Comparison of ENCODE assay signal across 18 cellular contexts in genomic region chr2:230879271-230879882, GRCh38. TPM values are rescaled to one million over a fixed set of nuclear protein-coding genes. Genes with fewer than 3 reads are reported as not detected.
DNase-seq lines count a peak whose midpoint lies in the region; ATAC-seq, FAIRE-seq and TF ChIP-seq lines count a peak whose summit lies in the region.
"Had no signal": no experiment of that assay in that cellular context is flagged by ENCODE, and none has a peak within 500 bp of the region (broad histone marks: within the 10 kb centered on the region; RNA-seq: fewer than 3 reads in every experiment).

No MANE protein-coding gene starts in this region.

- peaks cover 15% of the 10 kb centered on the region for H3K36me3 Mint-ChIP-seq in activated CD8-positive, alpha-beta memory T cell treated with anti-CD3 and anti-CD28 coated beads, Interleukin-2, amount 10 ng/mL, durations not matched to agents 7 days and 5 days

- TF ChIP-seq RAD21 in H1 (IDR thresholded peaks at IDR 0.05 in 1 of 2, conservative IDR thresholded peaks at IDR 0.05 in 1 of 2; ENCODE audit: low read depth in 2 of 2, low read length in 2 of 2) = no peak

- no peak overlapping the region for H3K27ac Mint-ChIP-seq in activated CD8-positive, alpha-beta memory T cell treated with anti-CD3 and anti-CD28 coated beads, Interleukin-2, amount 10 ng/mL, durations not matched to agents 7 days and 5 days

- H3K4me3 Mint-ChIP-seq in activated CD8-positive, alpha-beta memory T cell treated with anti-CD3 and anti-CD28 coated beads, Interleukin-2, amount 10 ng/mL, durations not matched to agents 7 days and 5 days = no peak overlapping the region
- H3K4me3 Mint-ChIP-seq: stimulated activated naive B cell treated with anti-CD40 and anti-IgM and Interleukin-4, amounts not matched to agents 10 μg/mL and 1 μg/mL and 100 μg/mL, for 72 hours had no signal

- H3K36me3 ChIP-seq in H1 (ENCODE audit: control insufficient read depth in 2 of 4, insufficient read depth in 4 of 4, low read length in 3 of 4) (peaks cover 16 to 54% (median 41%) of the 10 kb centered on the region in 4 experiments), breast epithelium (no peaks in the 10 kb centered on the region)

- no peaks in the 10 kb centered on the region; the same call in 1 of the 2 replicates for H3K23me2 ChIP-seq in H1 (ENCODE audit: low read depth, low read length)

- no peak overlapping the region for H3K23ac ChIP-seq in H1 (ENCODE audit: insufficient read length)

- intact Hi-C loops in sciatic nerve (cut with DNase I) = no loop called here
- intact Hi-C loops in breast epithelium (cut with DNase I; ENCODE audit: low total_unique reads) = no loop called here

- no peak overlapping the region for H3K56ac ChIP-seq in H1 (replicated peaks; ENCODE audit: insufficient read length, low read depth, low read length)

- H3K4me1 ChIP-seq in H1 (replicated peaks in 1 of 4; ENCODE audit: control insufficient read depth in 3 of 4, insufficient read depth in 4 of 4, low read length in 3 of 4) (no peaks in the 10 kb centered on the region), breast epithelium (no peaks in the 10 kb centered on the region)
- H3K4me1 ChIP-seq: foreskin keratinocyte, vagina had no signal

- no peak overlapping the region for H4K5ac ChIP-seq in H1 (ENCODE audit: insufficient read length, low read depth, low read length)

- no peaks in the 10 kb centered on the region for H3K9me3 Mint-ChIP-seq in activated CD8-positive, alpha-beta memory T cell treated with anti-CD3 and anti-CD28 coated beads, Interleukin-2, amount 10 ng/mL, durations not matched to agents 7 days and 5 days (ENCODE audit: low read depth)
- H3K9me3 Mint-ChIP-seq: stimulated activated naive B cell treated with anti-CD40 and anti-IgM and Interleukin-4, amounts not matched to agents 10 μg/mL and 1 μg/mL and 100 μg/mL, for 72 hours had no signal

- H3K9ac ChIP-seq in H1 (replicated peaks in 1 of 4; ENCODE audit: extremely low read depth in 1 of 4, low read depth in 3 of 4, low read length in 3 of 4) = no peak overlapping the region
- H3K9ac ChIP-seq: KMS-11 had no signal

- no peak overlapping the region for H2BK15ac ChIP-seq in H1 (ENCODE audit: low read length)

- H4K8ac ChIP-seq in H1 (ENCODE audit: extremely low read depth, insufficient read depth, low read length) = no peak overlapping the region; the same call in 1 of the 2 replicates

- peaks cover 32% of the 10 kb centered on the region for H3K27me3 Mint-ChIP-seq in activated CD8-positive, alpha-beta memory T cell treated with anti-CD3 and anti-CD28 coated beads, Interleukin-2, amount 10 ng/mL, durations not matched to agents 7 days and 5 days
- H3K27me3 Mint-ChIP-seq: stimulated activated naive B cell treated with anti-CD40 and anti-IgM and Interleukin-4, amounts not matched to agents 10 μg/mL and 1 μg/mL and 100 μg/mL, for 72 hours had no signal

- H2BK12ac ChIP-seq in H1 (ENCODE audit: low read depth, low read length) = no peak overlapping the region

- H3K27ac ChIP-seq in H1 (ENCODE audit: low read depth, low read length) (no peak overlapping the region), breast epithelium (no peak overlapping the region)
- H3K27ac ChIP-seq: foreskin keratinocyte, KMS-11, vagina, VCaP had no signal

- H3K4ac ChIP-seq in H1 (replicated peaks; ENCODE audit: insufficient read length, low read depth, low read length) = no peak overlapping the region

- H2AFZ ChIP-seq in H1 (ENCODE audit: low read length) = no peak overlapping the region

- no peak for ATAC-seq in activated CD8-positive, alpha-beta memory T cell treated with anti-CD3 and anti-CD28 coated beads, Interleukin-2, amount 10 ng/mL, durations not matched to agents 7 days and 5 days
- ATAC-seq in sciatic nerve (no peak), GM21737 (IDR thresholded peaks at IDR 0.05; ENCODE audit: unreplicated experiment) (no peak)
- ATAC-seq: foreskin keratinocyte; stimulated activated naive B cell treated with anti-CD40 and anti-IgM and Interleukin-4, amounts not matched to agents 10 μg/mL and 1 μg/mL and 100 μg/mL, for 72 hours had no signal

- H3K4me2 ChIP-seq in H1 (ENCODE audit: insufficient read depth in 1 of 2, low read depth in 2 of 2, low read length in 2 of 2) = no peak overlapping the region
- H3K4me2 ChIP-seq: KMS-11 had no signal

- TF ChIP-seq POLR2A in H1 (IDR thresholded peaks at IDR 0.05; ENCODE audit: control extremely low read depth in 1 of 2, low read depth in 2 of 2, low read length in 2 of 2) (peak in 1 of 2 experiments; percentile 33; a peak in 1 of 3 replicates), breast epithelium (IDR thresholded peaks at IDR 0.05) (no peak)

- no peak overlapping the region for H2BK120ac ChIP-seq in H1 (replicated peaks; ENCODE audit: low read depth, low read length)

- H3K9me3 ChIP-seq in H1 (ENCODE audit: insufficient read depth in 2 of 2, low read depth in 1 of 2, low read length in 1 of 2) (no peaks in the 10 kb centered on the region), breast epithelium (no peaks in the 10 kb centered on the region)
- H3K9me3 ChIP-seq: vagina had no signal

- peaks cover 7% of the 10 kb centered on the region for H3K79me1 ChIP-seq in H1 (ENCODE audit: low read depth, low read length)

- no peak overlapping the region for H2BK20ac ChIP-seq in H1 (ENCODE audit: low read length)

- H4K20me1 ChIP-seq in H1 (replicated peaks in 1 of 2; ENCODE audit: control insufficient read depth in 1 of 2, insufficient read depth in 2 of 2, low read length in 2 of 2) = peaks cover 7 to 22% of the 10 kb centered on the region in 2 experiments

- H3K18ac ChIP-seq in H1 (ENCODE audit: extremely low read depth, low read length) = no peak overlapping the region

- no peak for TF ChIP-seq CTCF in H1 (IDR thresholded peaks at IDR 0.05; ENCODE audit: control extremely low read depth in 1 of 3, insufficient read depth in 1 of 3, low read depth in 1 of 3, low read length in 3 of 3)
- no peak for TF ChIP-seq CTCF in breast epithelium (IDR thresholded peaks at IDR 0.05)

- no peak overlapping the region for H2AK5ac ChIP-seq in H1 (ENCODE audit: low read depth, low read length)

- peak; percentile 41 for DNase-seq in activated CD8-positive, alpha-beta memory T cell treated with anti-CD3 and anti-CD28 coated beads, Interleukin-2, amount 50 U/mL, for 48 hours
- no peak for DNase-seq in activated CD8-positive, alpha-beta memory T cell treated with anti-CD3 and anti-CD28 coated beads, Interleukin-2, amount 10 ng/mL, durations not matched to agents 7 days and 5 days
- peak; percentile 54 for DNase-seq in NCI-H2029 treated with DMSO at 0.1 percent for 48 hours (lab: John Stamatoyannopoulos, UW)
- no peak for DNase-seq in H1 (ENCODE audit: low read depth in 1 of 2, low spot score in 2 of 2)
- DNase-seq in sciatic nerve (ENCODE audit: low spot score) = peak; percentile 30
- DNase-seq in breast epithelium (ENCODE audit: low spot score in 2 of 2) = no peak
- DNase-seq in 8988T = no peak
- DNase-seq: activated T-cell treated with anti-CD3 and anti-CD28 coated beads for 4 hours; anterior cingulate cortex; foreskin keratinocyte; NCI-H1436 treated with DMSO at 0.1 percent for 48 hours; stimulated activated CD4-positive, alpha-beta T cell treated with anti-CD3 and anti-CD28 coated beads, Interleukin-4, amount 100 ng/mL, for 24 hours; stimulated activated naive B cell treated with anti-CD40 and anti-IgM and Interleukin-4, amounts not matched to agents 10 μg/mL and 1 μg/mL and 100 μg/mL, for 72 hours had no signal

- FAIRE-seq in H1 (lab: Jason Lieb, UNC) = no peak
- FAIRE-seq: islet of Langerhans had no signal

- POLR2A ChIA-PET in H1 (lab: Charles Lee; ENCODE audit: partially characterized antibody) = interaction anchor here (0.8 to 4.6 kb wide), 5 partner anchors 11 to 105 kb away, joined by 3 to 50 read pairs (median 3); partner anchors contain the start of gene ITM2C

- no peaks in the 10 kb centered on the region for H3K27me3 ChIP-seq in H1 (replicated peaks in 1 of 4; ENCODE audit: control insufficient read depth in 3 of 4, extremely low read depth in 1 of 4, insufficient read depth in 3 of 4, low read length in 3 of 4)
- H3K27me3 ChIP-seq in breast epithelium = no peaks in the 10 kb centered on the region
- H3K27me3 ChIP-seq: foreskin keratinocyte, vagina had no signal

- no peak overlapping the region for H2BK5ac ChIP-seq in H1 (ENCODE audit: low read depth, low read length)

- 93% methylated on average over 11 of the region's 11 CpGs; no CpG with 5 or more reads in 1 of the 2 experiments for WGBS in H1 (ENCODE audit: extremely low coverage in 1 of 2, insufficient coverage in 1 of 2, insufficient read length in 1 of 2, insufficient replicate concordance in 2 of 2, low coverage in 1 of 2, low lambda C conversion rate in 2 of 2, missing lambda C conversion rate in 1 of 2), 2 experiments

- H3K79me2 ChIP-seq in H1 (ENCODE audit: control insufficient read depth in 1 of 2, insufficient read depth in 2 of 2, low read length in 2 of 2) = peaks cover 0 to 2% of the 10 kb centered on the region in 2 experiments; a peak in 1 of 4 replicates

- no peak overlapping the region for H3K14ac ChIP-seq in H1 (ENCODE audit: insufficient read length)

- H3K4me3 ChIP-seq in H1 (ENCODE audit: extremely low read depth in 1 of 4, insufficient read depth in 2 of 4, low read depth in 3 of 4, low read length in 4 of 4) = no peak overlapping the region
- H3K4me3 ChIP-seq in breast epithelium = no peak overlapping the region
- H3K4me3 ChIP-seq: vagina had no signal

- no peak for TF ChIP-seq EP300 in H1 (IDR thresholded peaks at IDR 0.05; ENCODE audit: borderline replicate concordance in 1 of 2, low read depth in 2 of 2, low read length in 2 of 2)

- peaks cover 42% of the 10 kb centered on the region for H3K4me1 Mint-ChIP-seq in activated CD8-positive, alpha-beta memory T cell treated with anti-CD3 and anti-CD28 coated beads, Interleukin-2, amount 10 ng/mL, durations not matched to agents 7 days and 5 days

- CTCF ChIA-PET in activated CD8-positive, alpha-beta memory T cell treated with anti-CD3 and anti-CD28 coated beads, Interleukin-2, amount 10 ng/mL, durations not matched to agents 7 days and 5 days (lab: Charles Lee) = interaction anchor here (1.0 to 2.7 kb wide), 6 partner anchors 8 to 107 kb away, joined by 4 to 20 read pairs (median 4); partner anchors contain the start of gene ITM2C
- CTCF ChIA-PET in H1 (lab: Charles Lee; ENCODE audit: partially characterized antibody) = interaction anchor here (0.9 to 2.8 kb wide), 11 partner anchors 9 to 108 kb away, joined by 3 to 19 read pairs (median 6); partner anchors contain the start of gene GPR55

- no peak overlapping the region for H4K91ac ChIP-seq in H1 (replicated peaks; ENCODE audit: insufficient read length, low read length)

RNA-seq across cellular contexts. Expression of gene ITM2C, which starts 14.6 kb away (rescaled TPM):
- 100 to 1,000 TPM in 1 of 2 experiments, 10 to 100 TPM in 1; 65.1 to 115 TPM for total RNA-seq in activated CD8-positive, alpha-beta memory T cell treated with anti-CD3 and anti-CD28 coated beads, Interleukin-2, amount 10 ng/mL, durations not matched to agents 7 days and 5 days
- total RNA-seq in H1 (2021; fragmentation: NEBNext Ultra II Directional; extraction: Animal tissue kit (Norgen Biotek cat#: 25700)) = 362 and 367 TPM in 2 replicates
- polyA plus RNA-seq in H1 (2011; rRNA removed) = 742 and 889 TPM in 2 replicates
- polyA plus RNA-seq in H1 (2011; cell fraction: cytosol; rRNA removed) = 714 TPM
- polyA plus RNA-seq in H1 (2011; cell fraction: nucleus; rRNA removed) = 967 TPM
- polyA plus RNA-seq in H1 (2012, experiment 1 of 2) = 466 to 565 TPM (median 504 TPM) in 4 replicates
- 396 TPM for polyA plus RNA-seq in H1 (2012, experiment 2 of 2)
- 442 TPM for polyA plus RNA-seq in H1 (2013, experiment 1 of 2)
- 531 TPM for polyA plus RNA-seq in H1 (2013, experiment 2 of 2)
- polyA minus RNA-seq in H1 (2011; rRNA and poly(A)+ RNA removed) = 807 and 840 TPM in 2 replicates
- polyA minus RNA-seq in H1 (2011; cell fraction: cytosol; rRNA and poly(A)+ RNA removed) = 239 TPM
- 131 TPM for polyA minus RNA-seq in H1 (2011; cell fraction: nucleus; rRNA and poly(A)+ RNA removed)
- total RNA-seq in sciatic nerve (136 TPM), breast epithelium (10 to 100 TPM; 24.5 to 46.2 (median 36.3) TPM)

RNA-seq across cellular contexts. Expression of gene GPR55, which starts 45.7 kb away (rescaled TPM):
- total RNA-seq in activated CD8-positive, alpha-beta memory T cell treated with anti-CD3 and anti-CD28 coated beads, Interleukin-2, amount 10 ng/mL, durations not matched to agents 7 days and 5 days = 10 to 100 TPM; 42.1 to 58.8 TPM
- total RNA-seq in H1 (2021; fragmentation: NEBNext Ultra II Directional; extraction: Animal tissue kit (Norgen Biotek cat#: 25700)) = not detected in 2 replicates
- not detected in 2 replicates for polyA plus RNA-seq in H1 (2011; rRNA removed)
- polyA plus RNA-seq in H1 (2011; cell fraction: cytosol; rRNA removed) = not detected
- not detected for polyA plus RNA-seq in H1 (2011; cell fraction: nucleus; rRNA removed)
- not detected in 4 replicates for polyA plus RNA-seq in H1 (2012, experiment 1 of 2)
- polyA plus RNA-seq in H1 (2012, experiment 2 of 2) = not detected
- not detected for polyA plus RNA-seq in H1 (2013, experiment 1 of 2)
- not detected for polyA plus RNA-seq in H1 (2013, experiment 2 of 2)
- polyA minus RNA-seq in H1 (2011; rRNA and poly(A)+ RNA removed) = not detected in 2 replicates
- polyA minus RNA-seq in H1 (2011; cell fraction: cytosol; rRNA and poly(A)+ RNA removed) = not detected
- polyA minus RNA-seq in H1 (2011; cell fraction: nucleus; rRNA and poly(A)+ RNA removed) = not detected
- total RNA-seq in sciatic nerve (0.18 TPM), breast epithelium (under 1 TPM in 2 of 3 donors, not detected in 1; 0.16 to 0.44 TPM)
- total RNA-seq: foreskin keratinocyte had no signal
- polyA plus RNA-seq: foreskin keratinocyte had no signal

Comparison
In these comparisons a context has a peak if more than half of its experiments do, and no peak if none do; other contexts are left out.
1. DNase-seq: peak in activated CD8-positive, alpha-beta memory T cell treated with anti-CD3 and anti-CD28 coated beads, Interleukin-2, amount 50 U/mL, for 48 hours (single experiment), NCI-H2029 treated with DMSO at 0.1 percent for 48 hours (single experiment) and sciatic nerve (single experiment); none in activated CD8-positive, alpha-beta memory T cell treated with anti-CD3 and anti-CD28 coated beads, Interleukin-2, amount 10 ng/mL, durations not matched to agents 7 days and 5 days (single experiment), H1 (0 of 2), breast epithelium (0 of 2) and 8988T (single experiment).
2. RNA of gene GPR55, which starts 45.7 kb away (total RNA-seq): 42.1 to 58.8 TPM in activated CD8-positive, alpha-beta memory T cell treated with anti-CD3 and anti-CD28 coated beads, Interleukin-2, amount 10 ng/mL, durations not matched to agents 7 days and 5 days; 0.18 TPM in sciatic nerve (single experiment), 0.16 to 0.44 TPM in breast epithelium and not detected in H1; every median in the first group is over 10 times any median in the second.